13 cellular contexts compared by ENCODE assay signal in the genomic region with DNA sequence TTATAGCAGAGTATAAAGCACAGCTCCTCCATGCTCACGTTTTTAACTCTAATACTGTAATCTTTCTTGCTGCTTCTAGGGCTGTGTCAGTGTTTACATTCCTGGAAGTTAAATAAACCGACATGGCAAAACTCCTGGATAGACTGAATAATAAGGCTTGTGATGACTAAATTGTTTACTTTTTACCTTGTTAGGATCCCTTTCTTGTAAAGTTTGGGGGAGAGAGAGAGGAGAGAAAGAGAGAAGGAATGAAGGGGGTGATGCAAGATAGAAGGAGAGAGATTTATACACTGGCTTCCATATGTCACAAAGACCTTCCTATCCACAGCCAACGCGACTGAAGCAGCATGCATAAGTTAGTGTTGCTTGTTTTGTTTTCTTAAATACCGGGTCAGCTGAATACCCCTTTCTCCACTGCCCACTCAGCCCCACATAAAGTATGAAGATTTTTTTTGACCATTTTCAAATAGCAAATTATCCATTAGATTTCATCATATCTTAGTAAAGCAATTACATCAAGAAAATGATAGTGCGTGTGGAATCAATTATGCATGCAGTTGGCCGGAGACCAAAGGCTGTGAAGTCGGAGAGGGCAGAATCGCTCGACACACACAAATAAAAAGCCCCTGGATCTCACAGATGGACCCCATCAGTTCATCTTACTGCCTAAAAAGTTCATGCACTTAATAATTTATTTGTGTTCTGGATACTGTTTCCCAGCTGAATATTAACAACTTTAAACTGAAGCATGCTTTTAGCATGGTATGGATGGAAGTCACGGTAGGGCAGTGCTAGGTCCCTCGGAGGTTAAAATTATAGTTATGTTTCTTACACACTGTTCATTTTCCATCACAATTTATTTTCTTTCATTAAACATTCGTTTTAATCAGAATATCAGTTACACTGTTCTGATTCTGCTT. TPM values are rescaled to one million over a fixed set of nuclear protein-coding genes. Genes with fewer than 3 reads are reported as not detected.
DNase-seq lines count a peak whose midpoint lies in the region; ATAC-seq and TF ChIP-seq lines count a peak whose summit lies in the region.
"Had no signal": no experiment of that assay in that cellular context is flagged by ENCODE, and none has a peak within 500 bp of the region (broad histone marks: within the 10 kb centered on the region; RNA-seq: fewer than 3 reads in every experiment).

No MANE protein-coding gene starts in this region.

- H3K27me3 ChIP-seq in H9 (ENCODE audit: insufficient read depth, low read length) (no peaks in the 10 kb centered on the region), mesenchymal stem cell (ENCODE audit: control insufficient read depth in 1 of 2, insufficient read depth in 1 of 2, low read length in 2 of 2) (peaks cover 0 to 88% of the 10 kb centered on the region in 2 experiments), trophoblast cell (ENCODE audit: insufficient read depth, low read length) (no peaks in the 10 kb centered on the region)
- H3K27me3 ChIP-seq: ascending aorta had no signal

- H3K79me2 ChIP-seq in H9 (ENCODE audit: insufficient read depth, low read length) = peaks cover 13% of the 10 kb centered on the region; the same call in 1 of the 2 replicates
- peaks cover 2% of the 10 kb centered on the region for H3K79me2 ChIP-seq in trophoblast cell (ENCODE audit: control insufficient read depth, insufficient read depth, low read length, poor library complexity)

- H3K9me3 ChIP-seq in H9 (ENCODE audit: control insufficient read depth, low read depth, low read length) (no peaks in the 10 kb centered on the region), mesenchymal stem cell (ENCODE audit: control insufficient read depth, low read length) (no peaks in the 10 kb centered on the region), trophoblast cell (ENCODE audit: insufficient read depth, low read depth, low read length) (no peaks in the 10 kb centered on the region)
- H3K9me3 ChIP-seq: ascending aorta had no signal

- no peaks in the 10 kb centered on the region for H3K27me3 Mint-ChIP-seq in H9 (ENCODE audit: low read depth)

- no peak overlapping the region for H4K12ac ChIP-seq in trophoblast cell (ENCODE audit: low read depth, low read length)

- no peak overlapping the region for H2BK5ac ChIP-seq in H9 (ENCODE audit: insufficient read length, low read length)
- no peak overlapping the region for H2BK5ac ChIP-seq in mesenchymal stem cell (ENCODE audit: low read depth, low read length, poor library complexity, severe bottlenecking)
- no peak overlapping the region for H2BK5ac ChIP-seq in trophoblast cell (ENCODE audit: low read depth, low read length, poor library complexity)

- H3K23me2 ChIP-seq in H9 (ENCODE audit: insufficient read length, low read depth, low read length, poor library complexity, severe bottlenecking) = no peaks in the 10 kb centered on the region

- no peak overlapping the region for H3K4me2 ChIP-seq in H9 (ENCODE audit: insufficient read depth, insufficient read length, low read length)
- no peak overlapping the region for H3K4me2 ChIP-seq in mesenchymal stem cell (ENCODE audit: low read length, poor library complexity, severe bottlenecking)
- no peak overlapping the region for H3K4me2 ChIP-seq in trophoblast cell (ENCODE audit: low read length)

- H3K79me1 ChIP-seq in H9 (ENCODE audit: insufficient read depth, low read depth, low read length, poor library complexity, severe bottlenecking) = peaks cover 10% of the 10 kb centered on the region
- H3K79me1 ChIP-seq in mesenchymal stem cell (replicated peaks; ENCODE audit: low read length, poor library complexity, severe bottlenecking) = peaks cover 19% of the 10 kb centered on the region
- peaks cover 2% of the 10 kb centered on the region for H3K79me1 ChIP-seq in trophoblast cell (ENCODE audit: low read length)

- H3K14ac ChIP-seq in H9 (ENCODE audit: insufficient read depth, low read length) (no peak overlapping the region), mesenchymal stem cell (ENCODE audit: low read length in 2 of 2) (no peak overlapping the region), trophoblast cell (ENCODE audit: low read length) (no peak overlapping the region)

- H2BK120ac ChIP-seq in H9 (ENCODE audit: low read depth, low read length, poor library complexity, severe bottlenecking) (no peak overlapping the region), mesenchymal stem cell (ENCODE audit: low read depth, low read length) (no peak overlapping the region), trophoblast cell (ENCODE audit: insufficient read depth, low read length, poor library complexity) (no peak overlapping the region)

- H3K9ac ChIP-seq in H9 (ENCODE audit: extremely low read depth, insufficient read length, low read length) = no peak overlapping the region
- H3K9ac ChIP-seq in mesenchymal stem cell (ENCODE audit: low read length) = no peak overlapping the region
- H3K9ac ChIP-seq in trophoblast cell (ENCODE audit: low read length) = no peak overlapping the region

- H3K36me3 ChIP-seq in mesenchymal stem cell (ENCODE audit: control insufficient read depth in 1 of 2, insufficient read depth in 2 of 2, low read depth in 1 of 2, low read length in 2 of 2) (no peaks in the 10 kb centered on the region), trophoblast cell (ENCODE audit: control insufficient read depth in 1 of 2, insufficient read depth in 2 of 2, low read length in 2 of 2) (peaks cover 2 to 5% of the 10 kb centered on the region in 2 experiments)
- H3K36me3 ChIP-seq: ascending aorta had no signal

- in situ Hi-C loops in astrocyte of the cerebellum (cut with HindIII; ENCODE audit: low sequenced_read_pairs) = no loop called here

- H3K4me3 ChIP-seq in AG10803 (ENCODE audit: low read length) (peak overlapping the region; percentile 18), astrocyte of the cerebellum (ENCODE audit: low read depth, low read length) (no peak overlapping the region), mesenchymal stem cell (ENCODE audit: insufficient read depth in 1 of 2, low read depth in 1 of 2, low read length in 2 of 2) (no peak overlapping the region), trophoblast cell (ENCODE audit: low read depth, low read length) (no peak overlapping the region)
- H3K4me3 ChIP-seq: ascending aorta had no signal

- no peak overlapping the region for H2BK20ac ChIP-seq in H9 (ENCODE audit: low read depth, low read length, poor library complexity, severe bottlenecking)

- H3K23ac ChIP-seq in H9 (ENCODE audit: insufficient read length, low read depth, low read length) = no peak overlapping the region
- no peak overlapping the region for H3K23ac ChIP-seq in mesenchymal stem cell (ENCODE audit: low read length in 2 of 2)
- no peak overlapping the region for H3K23ac ChIP-seq in trophoblast cell (ENCODE audit: low read length)

- no peak overlapping the region for H3T11ph ChIP-seq in H9 (ENCODE audit: low read length)

- H3K9me3 Mint-ChIP-seq in H9 = no peaks in the 10 kb centered on the region

- H2BK12ac ChIP-seq in H9 (ENCODE audit: insufficient read length, low read depth, low read length) (no peak overlapping the region), mesenchymal stem cell (ENCODE audit: low read length in 2 of 2) (no peak overlapping the region), trophoblast cell (ENCODE audit: low read length) (no peak overlapping the region)

- no peak overlapping the region for H3K56ac ChIP-seq in H9 (ENCODE audit: insufficient read length, low read depth, low read length)

- H3K27ac ChIP-seq in H9 (ENCODE audit: insufficient read length, low read depth, low read length) = no peak overlapping the region
- H3K27ac ChIP-seq in mesenchymal stem cell (ENCODE audit: low read length, poor library complexity, severe bottlenecking) = peak overlapping the region; percentile 37
- no peak overlapping the region for H3K27ac ChIP-seq in trophoblast cell (ENCODE audit: low read depth, low read length)
- H3K27ac ChIP-seq: ascending aorta had no signal

- no peaks in the 10 kb centered on the region for H4K20me1 ChIP-seq in H9 (ENCODE audit: control insufficient read depth, insufficient read depth, insufficient read length)

- no peak overlapping the region for H3K18ac ChIP-seq in H9 (ENCODE audit: insufficient read length, low read depth, low read length)
- no peak overlapping the region for H3K18ac ChIP-seq in mesenchymal stem cell (ENCODE audit: low read depth in 1 of 2, low read length in 2 of 2)
- H3K18ac ChIP-seq in trophoblast cell (ENCODE audit: low read length) = no peak overlapping the region

- no peak for ATAC-seq in GM21381 (IDR thresholded peaks at IDR 0.05; ENCODE audit: unreplicated experiment)
- ATAC-seq: Right ventricle myocardium inferior had no signal

- no peak for TF ChIP-seq CTCF in AG10803 (conservative IDR thresholded peaks at IDR 0.05; ENCODE audit: low read length)
- TF ChIP-seq CTCF in H9 (conservative IDR thresholded peaks at IDR 0.05) = no peak
- TF ChIP-seq CTCF in astrocyte of the cerebellum (IDR thresholded peaks at IDR 0.05; ENCODE audit: low read depth, low read length, missing control alignments) = no peak

- peaks cover 0 to 21% (median 10%) of the 10 kb centered on the region in 3 experiments; a peak in 5 of 7 replicates for H3K36me3 Mint-ChIP-seq in H9 (ENCODE audit: insufficient read depth in 1 of 3, low read depth in 3 of 3)

- peak overlapping the region; percentile 13 to 31 (median 21); a peak in 6 of 7 replicates for H3K27ac Mint-ChIP-seq in H9

- H2AFZ ChIP-seq in H9 (ENCODE audit: low read length) = no peak overlapping the region
- H2AFZ ChIP-seq in mesenchymal stem cell (ENCODE audit: low read depth, low read length) = no peak overlapping the region
- H2AFZ ChIP-seq in trophoblast cell (ENCODE audit: insufficient read depth, low read length, poor library complexity) = no peak overlapping the region

- H2BK15ac ChIP-seq in H9 (ENCODE audit: low read depth, low read length) (no peak overlapping the region), mesenchymal stem cell (ENCODE audit: low read depth, poor library complexity, severe bottlenecking) (no peak overlapping the region)

- no peak overlapping the region for H4K5ac ChIP-seq in H9 (ENCODE audit: insufficient read length, low read depth, low read length)

- DNase-seq in AG10803 (ENCODE audit: low read depth) (peak; percentile 89), H9 (no peak), astrocyte of the cerebellum (ENCODE audit: low read depth) (peak; percentile 67), mesenchymal stem cell (peak; percentile 75), trophoblast cell (no peak)
- no peak for DNase-seq in activated CD4-positive, alpha-beta T cell treated with anti-CD3 and anti-CD28 coated beads for 48 hours
- DNase-seq in activated CD4-positive, alpha-beta T cell treated with anti-CD3 and anti-CD28 coated beads, Interleukin-2, amount 50 U/mL, for 48 hours = no peak
- DNase-seq: activated CD4-positive, alpha-beta T cell treated with anti-CD3 and anti-CD28 coated beads, Interleukin-2, amount 50 U/mL, for 4 hours; H7; NCI-H187 treated with DMSO at 0.1 percent for 48 hours had no signal

- WGBS in H9 (ENCODE audit: extremely low coverage, insufficient read length, low lambda C conversion rate) = 100% methylated on average over 1 of the region's 13 CpGs
- 79% methylated on average over 6 of the region's 13 CpGs for WGBS in mesenchymal stem cell
- WGBS in trophoblast cell (ENCODE audit: extremely low coverage, insufficient coverage, insufficient read length) = 100% methylated on average over 1 of the region's 13 CpGs

- H2AK5ac ChIP-seq in H9 (ENCODE audit: insufficient read length, low read length) (no peak overlapping the region), mesenchymal stem cell (ENCODE audit: low read length, severe bottlenecking) (no peak overlapping the region), trophoblast cell (ENCODE audit: low read length) (no peak overlapping the region)

- H3K4ac ChIP-seq in H9 (ENCODE audit: low read depth, low read length) (no peak overlapping the region), mesenchymal stem cell (ENCODE audit: low read depth in 1 of 2, low read length in 2 of 2) (no peak overlapping the region), trophoblast cell (ENCODE audit: low read depth, low read length) (no peak overlapping the region)

- H3K4me3 Mint-ChIP-seq in H9 = peak overlapping the region in 1 of 2 experiments; percentile 38; a peak in 2 of 5 replicates

- no peak overlapping the region for H4K8ac ChIP-seq in H9 (replicated peaks; ENCODE audit: insufficient read length, low read depth, low read length)
- H4K8ac ChIP-seq in mesenchymal stem cell (ENCODE audit: low read length) = no peak overlapping the region
- no peak overlapping the region for H4K8ac ChIP-seq in trophoblast cell (ENCODE audit: low read depth, low read length)

- peaks cover 37% of the 10 kb centered on the region for H3K4me1 ChIP-seq in H9 (ENCODE audit: insufficient read depth, low read length)
- H3K4me1 ChIP-seq in mesenchymal stem cell (ENCODE audit: control insufficient read depth, insufficient read depth, low read depth, low read length) = peaks cover 20% of the 10 kb centered on the region
- peaks cover 8 to 11% of the 10 kb centered on the region in 2 experiments for H3K4me1 ChIP-seq in trophoblast cell (ENCODE audit: control insufficient read depth in 1 of 2, insufficient read depth in 2 of 2, low read length in 2 of 2)
- H3K4me1 ChIP-seq: ascending aorta had no signal

- no peak overlapping the region for H4K91ac ChIP-seq in H9 (ENCODE audit: insufficient read length, low read depth, low read length)
- no peak overlapping the region for H4K91ac ChIP-seq in mesenchymal stem cell (ENCODE audit: low read length)
- no peak overlapping the region for H4K91ac ChIP-seq in trophoblast cell (ENCODE audit: low read depth, low read length)

- H3K4me1 Mint-ChIP-seq in H9 = peaks cover 89 to 99% of the 10 kb centered on the region in 2 experiments

RNA-seq across cellular contexts. Expression of a gene that starts 20.1 kb away (rescaled TPM):
- total RNA-seq in H9 (2021) = 91.4 and 92.7 TPM in 2 replicates
- 1.1 TPM for polyA plus RNA-seq in mesenchymal stem cell (2013, experiment 1 of 2)
- polyA plus RNA-seq in mesenchymal stem cell (2013, experiment 2 of 2) = 1.1 TPM
- 15.6 and 17.9 TPM in 2 replicates for polyA plus RNA-seq in trophoblast cell (2013)

Comparison
In these comparisons a context has a peak if more than half of its experiments do, and no peak if none do; other contexts are left out.
1. DNase-seq: peak in AG10803 (single experiment), astrocyte of the cerebellum (single experiment) and mesenchymal stem cell (single experiment); none in H9 (single experiment), trophoblast cell (0 of 2), activated CD4-positive, alpha-beta T cell treated with anti-CD3 and anti-CD28 coated beads for 48 hours (single experiment) and activated CD4-positive, alpha-beta T cell treated with anti-CD3 and anti-CD28 coated beads, Interleukin-2, amount 50 U/mL, for 48 hours (0 of 2).